ENCODE assay signal across 8 cellular contexts in the genomic region with DNA sequence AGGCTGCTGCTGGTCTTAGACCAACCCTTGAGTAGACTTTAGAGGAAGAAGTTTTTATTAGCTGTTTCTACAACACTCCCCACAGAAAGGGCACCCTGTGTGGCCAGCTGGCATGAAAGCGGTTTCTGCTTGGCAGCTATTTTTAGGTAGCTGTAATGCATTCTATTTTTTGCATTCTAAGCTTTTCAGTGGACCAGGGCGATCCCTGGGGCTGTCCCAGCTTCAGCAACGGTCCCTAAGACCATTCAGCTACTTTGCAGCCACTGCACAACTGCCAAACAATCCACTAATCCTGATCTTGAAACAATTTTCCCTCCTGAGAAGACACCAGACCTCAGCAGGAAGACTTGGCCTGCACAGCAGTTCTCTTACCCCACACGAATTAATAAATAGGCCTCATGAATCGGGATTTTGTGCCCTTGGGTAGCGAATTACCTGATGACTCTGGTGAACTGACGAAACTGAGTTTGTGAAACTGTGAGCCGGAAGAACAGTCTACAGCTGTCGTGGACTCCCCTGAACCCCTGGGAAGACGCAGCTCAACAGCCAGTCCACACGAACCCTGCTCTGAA. TPM values are rescaled to one million over a fixed set of nuclear protein-coding genes. Genes with fewer than 3 reads are reported as not detected.
DNase-seq lines count a peak whose midpoint lies in the region; ATAC-seq lines count a peak whose summit lies in the region.

No MANE protein-coding gene starts in this region.

- H3K27ac ChIP-seq in SK-N-MC, result peak overlapping the region; percentile 62

- H3K27ac Mint-ChIP-seq in immature natural killer cell, result no peak overlapping the region

- no peak overlapping the region for H3K4me3 ChIP-seq in SK-N-MC
- H3K4me3 ChIP-seq in H7 (ENCODE audit: insufficient read depth, low read depth, low read length), result no peak overlapping the region

- H3K36me3 ChIP-seq in SK-N-MC (ENCODE audit: insufficient read depth, low read length) (no peaks in the 10 kb centered on the region), H7 (replicated peaks; ENCODE audit: control insufficient read depth, insufficient read depth, low read length) (no peaks in the 10 kb centered on the region)

- H3K27me3 ChIP-seq in H7 (ENCODE audit: control insufficient read depth, insufficient read depth, low read length), result no peaks in the 10 kb centered on the region

- H3K36me3 Mint-ChIP-seq in immature natural killer cell, result no peaks in the 10 kb centered on the region

- no peaks in the 10 kb centered on the region for H3K9me3 Mint-ChIP-seq in immature natural killer cell

- peaks cover 0 to 2% (median 2%) of the 10 kb centered on the region in 3 donors for H3K27me3 Mint-ChIP-seq in immature natural killer cell (ENCODE audit: low read depth in 3 of 3)

- H3K9me3 ChIP-seq in SK-N-MC (ENCODE audit: low read depth, low read length), result no peaks in the 10 kb centered on the region

- no peak overlapping the region for H3K4me3 Mint-ChIP-seq in immature natural killer cell

- ATAC-seq in GM19023 (IDR thresholded peaks at IDR 0.05; ENCODE audit: unreplicated experiment) (peak; percentile 71), HG02943 (IDR thresholded peaks at IDR 0.05; ENCODE audit: low read depth, unreplicated experiment) (peak; percentile 86)

- peaks cover 0 to 3% of the 10 kb centered on the region in 2 donors for H3K4me1 Mint-ChIP-seq in immature natural killer cell

- no peak for DNase-seq in SK-N-MC (ENCODE audit: low read depth, low spot score)
- peak; percentile 23 for DNase-seq in middle frontal gyrus (ENCODE audit: extremely low spot score, low spot score)
- DNase-seq in activated CD8-positive, alpha-beta memory T cell treated with anti-CD3 and anti-CD28 coated beads, Interleukin-2, amount 50 U/mL, for 48 hours, result no peak
- DNase-seq in H7, result no peak
- no peak for DNase-seq in immature natural killer cell
- DNase-seq in NCI-H1092 (lab: John Stamatoyannopoulos, UW), result no peak

- H3K9ac ChIP-seq in SK-N-MC (ENCODE audit: insufficient read length), result peak overlapping the region; percentile 54

RNA-seq across cellular contexts. Expression of a gene that starts 14.6 kb away (rescaled TPM):
- 70.5 and 80.6 TPM in 2 replicates for total RNA-seq in H7 (2014; rRNA removed; shearing (Covaris generic))
- polyA plus RNA-seq in immature natural killer cell, result 10 to 100 TPM in 1 of 3 donors, 1 to 10 TPM in 2; 8.9 to 11.0 (median 9.7) TPM
